16 cellular contexts compared by ENCODE assay signal in genomic region chr6:150076196-150076893, GRCh38. TPM values are rescaled to one million over a fixed set of nuclear protein-coding genes. Genes with fewer than 3 reads are reported as not detected.
DNase-seq lines count a peak whose midpoint lies in the region; ATAC-seq, FAIRE-seq and TF ChIP-seq lines count a peak whose summit lies in the region.
"Had no signal": no experiment of that assay in that cellular context is flagged by ENCODE, and none has a peak within 500 bp of the region (broad histone marks: within the 10 kb centered on the region; RNA-seq: fewer than 3 reads in every experiment).

No MANE protein-coding gene starts in this region.

- H2BK5ac ChIP-seq in neuronal stem cell (ENCODE audit: low read length), result no peak overlapping the region

- H3K27ac Mint-ChIP-seq in GM23338 (no peak overlapping the region), endodermal cell (no peak overlapping the region)
- H3K27ac Mint-ChIP-seq: natural killer cell treated with Interleukin-12 subunit alpha and Interleukin-12 subunit beta and Interleukin-15 and Interleukin-18, amount 100 ng/mL, for 72 hours had no signal

- H4K91ac ChIP-seq in neuronal stem cell (ENCODE audit: low read depth, low read length, poor library complexity), result no peak overlapping the region

- no peak overlapping the region for H3K18ac ChIP-seq in neuronal stem cell (ENCODE audit: low read length)

- peak; percentile 45 for DNase-seq in GM23338 (ENCODE audit: low spot score)
- peak; percentile 14 for DNase-seq in NCI-H69 (lab: John Stamatoyannopoulos, UW)
- DNase-seq in endodermal cell, result no peak
- no peak for DNase-seq in neuronal stem cell (ENCODE audit: low spot score)
- DNase-seq in GM19239 (ENCODE audit: insufficient read length, low spot score), result no peak
- DNase-seq in cerebellar cortex (ENCODE audit: low spot score), result no peak
- DNase-seq in stimulated activated naive CD4-positive, alpha-beta T cell treated with Interleukin-2 at 50 U/mL for 16 hours (lab: John Stamatoyannopoulos, UW), result no peak
- no peak for DNase-seq in NCI-H2196 (lab: John Stamatoyannopoulos, UW; ENCODE audit: unreplicated experiment)
- DNase-seq: DMS153, NCI-H1417 treated with DMSO at 0.1 percent for 48 hours, NCI-H82, SW 1271 had no signal

- H3K4me1 Mint-ChIP-seq in GM23338, result peaks cover 15% of the 10 kb centered on the region
- peaks cover 6% of the 10 kb centered on the region for H3K4me1 Mint-ChIP-seq in endodermal cell

- H2BK12ac ChIP-seq in neuronal stem cell (ENCODE audit: low read length), result no peak overlapping the region

- H2BK15ac ChIP-seq in neuronal stem cell (ENCODE audit: low read length), result no peak overlapping the region

- H2AFZ ChIP-seq in GM23338 (peak overlapping the region; percentile 81; the same call in 1 of the 2 replicates), neuronal stem cell (ENCODE audit: low read length) (peak overlapping the region; percentile 82)

- no peak for TF ChIP-seq CTCF in GM23338 (conservative IDR thresholded peaks at IDR 0.05; ENCODE audit: low read depth in 2 of 2)
- peak; percentile 55 for TF ChIP-seq CTCF in endodermal cell (conservative IDR thresholded peaks at IDR 0.05)

- H3K36me3 ChIP-seq in GM23338 (ENCODE audit: insufficient read depth) (no peaks in the 10 kb centered on the region), endodermal cell (ENCODE audit: control insufficient read depth, insufficient read depth, low read length) (no peaks in the 10 kb centered on the region), neuronal stem cell (replicated peaks in 1 of 2; ENCODE audit: control insufficient read depth in 2 of 2, insufficient read depth in 2 of 2, low read length in 2 of 2) (no peaks in the 10 kb centered on the region)

- no peaks in the 10 kb centered on the region for H4K20me1 ChIP-seq in GM23338 (replicated peaks; ENCODE audit: insufficient read depth)

- H4K8ac ChIP-seq in neuronal stem cell (ENCODE audit: low read depth, low read length), result no peak overlapping the region

- no peak overlapping the region for H3K4ac ChIP-seq in neuronal stem cell (ENCODE audit: low read length)

- ATAC-seq in GM23338, result peak; percentile 21; the same call in 2 of the 3 replicates
- ATAC-seq: esophagus mucosa had no signal

- H3K27me3 Mint-ChIP-seq in GM23338 (ENCODE audit: insufficient read depth, low read depth, poor library complexity), result peaks cover 4% of the 10 kb centered on the region
- no peaks in the 10 kb centered on the region for H3K27me3 Mint-ChIP-seq in endodermal cell (ENCODE audit: insufficient read depth)

- no peaks in the 10 kb centered on the region for H3K79me1 ChIP-seq in neuronal stem cell (ENCODE audit: low read depth, low read length)

- H2AK5ac ChIP-seq in neuronal stem cell (ENCODE audit: low read depth, low read length), result no peak overlapping the region

- H3K9me3 ChIP-seq in endodermal cell (ENCODE audit: control insufficient read depth, low read length) (no peaks in the 10 kb centered on the region), neuronal stem cell (replicated peaks in 1 of 2; ENCODE audit: control insufficient read depth in 2 of 2, insufficient read depth in 1 of 2, low read depth in 1 of 2, low read length in 2 of 2) (no peaks in the 10 kb centered on the region)

- H3K27ac ChIP-seq in GM23338 (ENCODE audit: low read depth) (no peak overlapping the region), endodermal cell (ENCODE audit: low read depth, low read length) (no peak overlapping the region), neuronal stem cell (replicated peaks; ENCODE audit: low read length) (no peak overlapping the region)

- no peak for FAIRE-seq in GM19239 (lab: Jason Lieb, UNC)
- FAIRE-seq: islet of Langerhans had no signal

- 80 to 81% methylated on average over 5 to 8 of the region's 8 CpGs for WGBS in endodermal cell (ENCODE audit: insufficient coverage in 1 of 2, insufficient read length in 1 of 2), 2 experiments
- WGBS in neuronal stem cell (ENCODE audit: extremely low coverage in 2 of 2, insufficient read length in 2 of 2, insufficient replicate concordance in 1 of 2), 2 donors, result no CpG with 5 or more reads among the region's 8 CpGs

- no peaks in the 10 kb centered on the region for H3K4me1 ChIP-seq in GM23338 (ENCODE audit: insufficient read depth)
- no peaks in the 10 kb centered on the region for H3K4me1 ChIP-seq in endodermal cell (ENCODE audit: control insufficient read depth, insufficient read depth, low read length)
- peaks cover 4 to 16% of the 10 kb centered on the region in 2 donors for H3K4me1 ChIP-seq in neuronal stem cell (ENCODE audit: control insufficient read depth in 2 of 2, insufficient read depth in 1 of 2, low read depth in 1 of 2, low read length in 2 of 2)

- H3K23ac ChIP-seq in neuronal stem cell (ENCODE audit: low read depth, low read length, poor library complexity), result no peak overlapping the region

- H3K9me3 Mint-ChIP-seq in GM23338 (no peaks in the 10 kb centered on the region; the same call in 2 of the 3 replicates), endodermal cell (peaks cover 2% of the 10 kb centered on the region)
- H3K9me3 Mint-ChIP-seq: natural killer cell treated with Interleukin-12 subunit alpha and Interleukin-12 subunit beta and Interleukin-15 and Interleukin-18, amount 100 ng/mL, for 72 hours had no signal

- no peaks in the 10 kb centered on the region for H3K79me2 ChIP-seq in GM23338 (replicated peaks; ENCODE audit: insufficient read depth)

- H3K4me3 Mint-ChIP-seq in GM23338 (no peak overlapping the region), endodermal cell (no peak overlapping the region)
- H3K4me3 Mint-ChIP-seq: brain; natural killer cell treated with Interleukin-12 subunit alpha and Interleukin-12 subunit beta and Interleukin-15 and Interleukin-18, amount 100 ng/mL, for 72 hours had no signal

- no peaks in the 10 kb centered on the region for H3F3A ChIP-seq in GM23338 (replicated peaks; ENCODE audit: low read depth)

- no peaks in the 10 kb centered on the region for H3K9me2 ChIP-seq in GM23338 (ENCODE audit: insufficient read depth)

- H3K27me3 ChIP-seq in GM23338 (ENCODE audit: insufficient read depth) (no peaks in the 10 kb centered on the region), endodermal cell (ENCODE audit: control insufficient read depth, insufficient read depth, low read length, poor library complexity, severe bottlenecking) (no peaks in the 10 kb centered on the region), neuronal stem cell (ENCODE audit: control insufficient read depth in 3 of 3, insufficient read depth in 3 of 3, low read depth in 1 of 3, low read length in 3 of 3) (no peaks in the 10 kb centered on the region)

- H3K4me3 ChIP-seq in GM23338 (no peak overlapping the region), endodermal cell (ENCODE audit: low read length) (no peak overlapping the region), neuronal stem cell (ENCODE audit: low read length in 2 of 2) (no peak overlapping the region)

- H3K36me3 Mint-ChIP-seq in GM23338 (ENCODE audit: low read depth) (peaks cover 2% of the 10 kb centered on the region; the same call in 1 of the 3 replicates), endodermal cell (ENCODE audit: low read depth) (no peaks in the 10 kb centered on the region)
- H3K36me3 Mint-ChIP-seq: brain; natural killer cell treated with Interleukin-12 subunit alpha and Interleukin-12 subunit beta and Interleukin-15 and Interleukin-18, amount 100 ng/mL, for 72 hours had no signal

- H3K9ac ChIP-seq in endodermal cell (ENCODE audit: extremely low read depth, low read length, poor library complexity, severe bottlenecking), result no peak overlapping the region
- no peak overlapping the region for H3K9ac ChIP-seq in neuronal stem cell (ENCODE audit: low read depth, low read length, poor library complexity)

- H3K14ac ChIP-seq in neuronal stem cell (ENCODE audit: low read length), result no peak overlapping the region

- H3K4me2 ChIP-seq in GM23338 (no peak overlapping the region), neuronal stem cell (ENCODE audit: insufficient read depth, low read length, poor library complexity, severe bottlenecking) (no peak overlapping the region)

- no peak overlapping the region for H2BK120ac ChIP-seq in neuronal stem cell (ENCODE audit: low read depth, low read length)

TF ChIP-seq in GM23338, 12 proteins besides CTCF, POLR2A, EP300 and RAD21 (continues in another document):
- TF ChIP-seq STAT1 (IDR thresholded peaks at IDR 0.05; ENCODE audit: unreplicated experiment), result no peak

RNA-seq across cellular contexts. Expression of gene ULBP3, which starts 7.4 kb away (rescaled TPM):
- 3.3 and 4.2 TPM in 2 replicates for total RNA-seq in GM23338 (2014; rRNA removed; shearing (Covaris generic))
- polyA plus RNA-seq in GM23338 (2016; fragmentation: Nextera tagmentation; extraction: Ambion mirVana), result 0.56 and 0.60 TPM in 2 replicates
- total RNA-seq in endodermal cell, result 1 to 10 TPM; 4.4 to 5.4 TPM
- polyA plus RNA-seq in endodermal cell (2013, experiment 1 of 2), result 13.8 TPM
- polyA plus RNA-seq in endodermal cell (2013, experiment 2 of 2), result 14.7 TPM
- 7.8 TPM for polyA plus RNA-seq in neuronal stem cell (2013, experiment 1 of 2)
- polyA plus RNA-seq in neuronal stem cell (2013, experiment 2 of 2), result 7.7 TPM

RNA-seq across cellular contexts. Expression of gene RAET1L, which starts 51.0 kb away (rescaled TPM):
- not detected in 2 replicates for total RNA-seq in GM23338 (2014; rRNA removed; shearing (Covaris generic))
- polyA plus RNA-seq in GM23338 (2016; fragmentation: Nextera tagmentation; extraction: Ambion mirVana), result not detected in 2 replicates
- not detected for total RNA-seq in endodermal cell
- not detected for polyA plus RNA-seq in endodermal cell (2013, experiment 1 of 2)
- polyA plus RNA-seq in endodermal cell (2013, experiment 2 of 2), result not detected
- not detected for polyA plus RNA-seq in neuronal stem cell (2013, experiment 1 of 2)
- polyA plus RNA-seq in neuronal stem cell (2013, experiment 2 of 2), result not detected
- total RNA-seq: natural killer cell treated with Interleukin-12 subunit alpha and Interleukin-12 subunit beta and Interleukin-15 and Interleukin-18, amount 100 ng/mL, for 72 hours had no signal

Comparison
In these comparisons a context has a peak if more than half of its experiments do, and no peak if none do; other contexts are left out.
1. DNase-seq: peak in GM23338 (single experiment) and NCI-H69 (single experiment); none in endodermal cell (single experiment), neuronal stem cell (single experiment), GM19239 (single experiment), cerebellar cortex (single experiment), stimulated activated naive CD4-positive, alpha-beta T cell treated with Interleukin-2 at 50 U/mL for 16 hours (single experiment) and NCI-H2196 (single experiment).